Comparison of ENCODE assay signal across 22 cellular contexts in genomic region chr10:31483546-31483945, GRCh38.
"Had no signal": no experiment of that assay in that cellular context is flagged by ENCODE, and none has a peak within 500 bp of the region (broad histone marks: within the 10 kb centered on the region; RNA-seq: fewer than 3 reads in every experiment).

No MANE protein-coding gene starts in this region.

- H3K36me3 ChIP-seq: gastrocnemius medialis, left lung, lower lobe of right lung, spleen, tibial artery had no signal

- H2AFZ ChIP-seq: parathyroid adenoma had no signal

- H3K4me3 ChIP-seq: coronary artery, gastrocnemius medialis, heart right ventricle, left lung, lower lobe of right lung, psoas muscle, spleen, tibial artery had no signal

- DNase-seq: effector CD4-positive, alpha-beta T cell; gastrocnemius medialis; heart right ventricle; islet precursor cell; left lung; lower lobe of right lung; midbrain; occipital lobe; psoas muscle; retina; spleen; stimulated activated CD4-positive, alpha-beta T cell treated with anti-CD3 and anti-CD28 coated beads, Interleukin-15, amount 100 ng/mL, for 24 hours; stimulated activated CD4-positive, alpha-beta T cell treated with anti-CD3 and anti-CD28 coated beads, Interleukin-1b, Interleukin-23, amount 100 ng/mL, for 48 hours; stimulated activated CD4-positive, alpha-beta T cell treated with anti-CD3 and anti-CD28 coated beads, Interleukin-4, amount 100 ng/mL, for 24 hours; tibial artery had no signal

- H3K9ac ChIP-seq: parathyroid adenoma had no signal

- H3K27me3 ChIP-seq: gastrocnemius medialis, heart right ventricle, left lung, spleen, tibial artery had no signal

- H3K4me3 Mint-ChIP-seq: memory B cell; nephron; stimulated activated memory B cell treated with anti-CD40 and anti-IgM and Interleukin-4, amounts not matched to agents 10 μg/mL and 1 μg/mL and 100 μg/mL, for 72 hours; stimulated activated naive CD8-positive, alpha-beta T cell treated with anti-CD3 and anti-CD28 coated beads, Interleukin-15, Interleukin-2, amounts not matched to agents 100 ng/mL and 50 ng/mL, for 24 hours had no signal

- H3K4me1 Mint-ChIP-seq: nephron; stimulated activated memory B cell treated with anti-CD40 and anti-IgM and Interleukin-4, amounts not matched to agents 10 μg/mL and 1 μg/mL and 100 μg/mL, for 72 hours had no signal

- ATAC-seq: gastrocnemius medialis; heart right ventricle; left lung; lower lobe of right lung; psoas muscle; sciatic nerve; stimulated activated memory B cell treated with anti-CD40 and anti-IgM and Interleukin-4, amounts not matched to agents 10 μg/mL and 1 μg/mL and 100 μg/mL, for 72 hours had no signal

- H3K4me1 ChIP-seq: left lung, lower lobe of right lung, parathyroid adenoma, psoas muscle, spleen, tibial artery had no signal

- H3K27ac ChIP-seq: coronary artery, gastrocnemius medialis, heart right ventricle, left lung, lower lobe of right lung, parathyroid adenoma, psoas muscle, spleen, tibial artery had no signal

- H3K79me2 ChIP-seq: parathyroid adenoma had no signal

- H3K9me3 ChIP-seq: gastrocnemius medialis, left lung, lower lobe of right lung, tibial artery had no signal

- H3K27ac Mint-ChIP-seq: memory B cell; nephron; stimulated activated memory B cell treated with anti-CD40 and anti-IgM and Interleukin-4, amounts not matched to agents 10 μg/mL and 1 μg/mL and 100 μg/mL, for 72 hours; stimulated activated naive CD8-positive, alpha-beta T cell treated with anti-CD3 and anti-CD28 coated beads, Interleukin-15, Interleukin-2, amounts not matched to agents 100 ng/mL and 50 ng/mL, for 24 hours had no signal

- H3K27me3 Mint-ChIP-seq: memory B cell; stimulated activated memory B cell treated with anti-CD40 and anti-IgM and Interleukin-4, amounts not matched to agents 10 μg/mL and 1 μg/mL and 100 μg/mL, for 72 hours; stimulated activated naive CD8-positive, alpha-beta T cell treated with anti-CD3 and anti-CD28 coated beads, Interleukin-15, Interleukin-2, amounts not matched to agents 100 ng/mL and 50 ng/mL, for 24 hours had no signal
